ENCODE assay signal across 13 cellular contexts in genomic region chr22:36921309-36922096, GRCh38. TPM values are rescaled to one million over a fixed set of nuclear protein-coding genes. Genes with fewer than 3 reads are reported as not detected.
DNase-seq lines count a peak whose midpoint lies in the region; ATAC-seq, FAIRE-seq and TF ChIP-seq lines count a peak whose summit lies in the region.
"Had no signal": no experiment of that assay in that cellular context is flagged by ENCODE, and none has a peak within 500 bp of the region (broad histone marks: within the 10 kb centered on the region; RNA-seq: fewer than 3 reads in every experiment).

No MANE protein-coding gene starts in this region.

- no peak for TF ChIP-seq CTCF in spleen (IDR thresholded peaks at IDR 0.05 in 8 of 11, conservative IDR thresholded peaks at IDR 0.05 in 3 of 11)

- no peak for ATAC-seq in GM18505 (IDR thresholded peaks at IDR 0.05; ENCODE audit: unreplicated experiment)
- ATAC-seq in HG02571 (IDR thresholded peaks at IDR 0.05; ENCODE audit: unreplicated experiment), result no peak
- ATAC-seq: activated T-cell treated with anti-CD3 and anti-CD28 coated beads, Interleukin-2, amount 50 U/mL, for 4 hours had no signal

- peak; percentile 28 for DNase-seq in GM18507 (ENCODE audit: extremely low spot score, insufficient read length, low read depth)
- peak; percentile 60 for DNase-seq in MV-4-11 (lab: John Stamatoyannopoulos, UW)
- peak; percentile 46 for DNase-seq in germinal center (ENCODE audit: low spot score)
- peak; percentile 80 for DNase-seq in spleen
- no peak for DNase-seq in posterior vena cava (ENCODE audit: low spot score)
- no peak for DNase-seq in activated gamma-delta T cell treated with Interleukin-2 at 50 U/mL for 16 hours
- DNase-seq: activated T-cell treated with anti-CD3 and anti-CD28 coated beads, Interleukin-2, amount 50 U/mL, for 4 hours; NCI-H345; SK-N-SH had no signal

- peak overlapping the region in 1 of 8 donors; percentile 19 for H3K4me3 ChIP-seq in spleen

- H3K27me3 ChIP-seq in spleen (replicated peaks in 1 of 7), result peaks cover 0 to 7% (median 0%) of the 10 kb centered on the region in 7 donors

- intact Hi-C loops in spleen (cut with DNase I; ENCODE audit: low total_unique reads) (no loop called here), posterior vena cava (cut with DNase I) (loop anchor here in 1 of 2 donors (2.0 kb wide), 1 partner anchor 77 kb away; no protein-coding TSS in a partner anchor)

- FAIRE-seq in GM18507 (lab: Jason Lieb, UNC), result peak; percentile 90
- FAIRE-seq: colon had no signal

- peaks cover 0 to 68% (median 30%) of the 10 kb centered on the region in 6 donors for H3K4me1 ChIP-seq in spleen

- peak overlapping the region in 6 of 8 donors; percentile 14 to 80 (median 60) for H3K27ac ChIP-seq in spleen

- peaks cover 0 to 7% (median 0%) of the 10 kb centered on the region in 8 donors for H3K9me3 ChIP-seq in spleen
- H3K9me3 ChIP-seq: SK-N-SH had no signal

- peaks cover 0 to 64% (median 7%) of the 10 kb centered on the region in 6 donors for H3K36me3 ChIP-seq in spleen

- no peak for TF ChIP-seq POLR2A in spleen (IDR thresholded peaks at IDR 0.05)
- TF ChIP-seq POLR2A in GM18505 (IDR thresholded peaks at IDR 0.05; ENCODE audit: borderline replicate concordance, extremely low read depth, insufficient read depth, insufficient read length), result no peak

- 36 to 54% (median 44%) methylated on average over 14 to 15 of the region's 15 CpGs for WGBS in spleen, 5 donors

RNA-seq across cellular contexts. Expression of gene CSF2RB, which starts 8.1 kb away (rescaled TPM):
- 100 to 1,000 TPM in 1 of 7 donors, 10 to 100 TPM in 6; 35.9 to 110 (median 61.3) TPM for total RNA-seq in spleen
- polyA plus RNA-seq in spleen, result 10 to 100 TPM; 14.2 to 19.7 (median 16.3) TPM
- total RNA-seq in posterior vena cava, result 10 to 100 TPM in 1 of 2 donors, 1 to 10 TPM in 1; 7.7 to 10.5 TPM
- total RNA-seq: myocyte had no signal
- polyA plus RNA-seq: SK-N-SH had no signal

Comparison
In these comparisons a context has a peak if more than half of its experiments do, and no peak if none do; other contexts are left out.
1. DNase-seq: peak in GM18507 (single experiment), MV-4-11 (single experiment), germinal center (single experiment) and spleen (single experiment); none in posterior vena cava (single experiment) and activated gamma-delta T cell treated with Interleukin-2 at 50 U/mL for 16 hours (single experiment).